ENCODE assay signal across 15 cellular contexts in the genomic region with DNA sequence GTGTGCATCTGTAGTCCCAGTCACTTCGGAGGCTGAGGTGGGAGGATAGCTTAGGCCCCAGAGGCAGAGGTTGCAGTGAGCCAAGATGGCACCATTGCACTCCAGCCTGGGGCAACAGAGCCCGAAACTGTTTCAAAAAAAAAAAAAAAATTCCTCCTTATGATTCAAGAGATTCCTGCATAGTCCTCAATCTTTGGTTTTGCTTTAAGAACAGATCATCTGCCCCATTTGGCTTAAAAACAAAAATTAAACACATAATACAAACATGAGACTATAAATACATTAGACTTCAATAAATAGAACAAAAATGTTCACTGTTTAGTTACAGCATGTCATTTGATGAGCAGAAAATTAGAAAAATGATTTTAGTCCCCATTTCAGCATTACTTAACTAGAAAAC.
"Had no signal": no experiment of that assay in that cellular context is flagged by ENCODE, and none has a peak within 500 bp of the region (broad histone marks: within the 10 kb centered on the region; RNA-seq: fewer than 3 reads in every experiment).

No MANE protein-coding gene starts in this region.

- H3K36me3 ChIP-seq: right atrium auricular region had no signal

- DNase-seq: activated CD4-positive, alpha-beta T cell treated with anti-CD3 and anti-CD28 coated beads, Interleukin-2, amount 10 ng/mL, durations not matched to agents 24 days and 14 days; activated naive CD4-positive, alpha-beta T cell treated with anti-CD3 and anti-CD28 coated beads, Interleukin-2, amount 50 U/mL, for 16 hours; amniotic stem cell; cerebellar nuclear complex; dorsolateral prefrontal cortex; naive B cell; spleen; stimulated activated CD4-positive, alpha-beta T cell treated with anti-CD3 and anti-CD28 coated beads, Interleukin-1b, Interleukin-23, amount 100 ng/mL, for 48 hours; stimulated activated naive CD4-positive, alpha-beta T cell; substantia nigra; T-cell; T1000 had no signal

- ATAC-seq: activated T-helper 17 cell treated with anti-CD3 and anti-CD28 coated beads, Interleukin-2, amount 50 U/mL, for 72 hours; T-cell had no signal

- H3K27me3 ChIP-seq: dorsolateral prefrontal cortex, right atrium auricular region, spleen had no signal

- H3K27ac ChIP-seq: spleen had no signal

- H3K4me3 ChIP-seq: dorsolateral prefrontal cortex, lung, right atrium auricular region, spleen had no signal
